In genomic region chr20:8971669-8972316, GRCh38 we compare ENCODE assay signal across 17 cellular contexts.
A peak's percentile ranks its signal among the peaks of the same experiment; 100 is the strongest.
DNase-seq lines count a peak whose midpoint lies in the region; ATAC-seq, FAIRE-seq and TF ChIP-seq lines count a peak whose summit lies in the region.
"Had no signal": no experiment of that assay in that cellular context is flagged by ENCODE, and none has a peak within 500 bp of the region (broad histone marks: within the 10 kb centered on the region; RNA-seq: fewer than 3 reads in every experiment).

No MANE protein-coding gene starts in this region.

- H3K4me2 ChIP-seq in endothelial cell of umbilical vein (ENCODE audit: insufficient read depth, low read length), result no peak overlapping the region

- H3K4me3 ChIP-seq in heart right ventricle (no peak overlapping the region), endothelial cell of umbilical vein (replicated peaks in 1 of 3; ENCODE audit: insufficient read depth in 1 of 3, low read depth in 1 of 3, low read length in 3 of 3) (no peak overlapping the region)
- H3K4me3 ChIP-seq: HAP-1 had no signal

- POLR2A ChIA-PET in endothelial cell of umbilical vein (lab: Charles Lee), result no interaction called here

- TF ChIP-seq CTCF in heart right ventricle (IDR thresholded peaks at IDR 0.05), result no peak
- no peak for TF ChIP-seq CTCF in endothelial cell of umbilical vein (IDR thresholded peaks at IDR 0.05; ENCODE audit: extremely low read depth in 1 of 2, insufficient read depth in 1 of 2, low read depth in 1 of 2, low read length in 2 of 2)
- TF ChIP-seq CTCF in nephron progenitor cell (IDR thresholded peaks at IDR 0.05), result no peak

- H3K4me1 ChIP-seq in heart right ventricle (peaks cover 0 to 50% (median 20%) of the 10 kb centered on the region in 9 donors), endothelial cell of umbilical vein (ENCODE audit: control insufficient read depth, extremely low read depth, insufficient read depth, low read length) (no peaks in the 10 kb centered on the region)

- H3K36me3 ChIP-seq in heart right ventricle (no peaks in the 10 kb centered on the region), endothelial cell of umbilical vein (ENCODE audit: control insufficient read depth in 2 of 2, extremely low read depth in 1 of 2, insufficient read depth in 2 of 2, low read length in 2 of 2) (no peaks in the 10 kb centered on the region)
- H3K36me3 ChIP-seq: HAP-1 had no signal

- TF ChIP-seq POLR2A in endothelial cell of umbilical vein (IDR thresholded peaks at IDR 0.05; ENCODE audit: low read depth, low read length), result no peak

- no peak overlapping the region for H3K4me3 Mint-ChIP-seq in nephron progenitor cell
- H3K4me3 Mint-ChIP-seq: B cell; CD4-positive, alpha-beta memory T cell had no signal

- H3K9me3 Mint-ChIP-seq in nephron progenitor cell, result peaks cover 19% of the 10 kb centered on the region

- H3K27ac Mint-ChIP-seq in nephron progenitor cell, result peak overlapping the region; percentile 40
- H3K27ac Mint-ChIP-seq: B cell; CD4-positive, alpha-beta memory T cell had no signal

- ATAC-seq in heart right ventricle (peak in 5 of 8 donors; percentile 18 to 75 (median 62)), Right ventricle myocardium inferior (no peak), esophagus mucosa (no peak)

- no TSS peak for BruUV-seq in endothelial cell of umbilical vein (replicated peaks; lab: Mats Ljungman, UMichigan)

- dilution Hi-C loops in endothelial cell of umbilical vein (cut with MboI; ENCODE audit: extremely low pct_ligation_motif_present, low sequenced_read_pairs), result no loop called here

- CTCF ChIA-PET in endothelial cell of umbilical vein (lab: Charles Lee), result interaction anchor here (3.6 kb wide), 1 partner anchor 118 kb away, joined by 10 read pairs; no protein-coding TSS in a partner anchor

- DNase-seq in heart right ventricle (no peak), Right ventricle myocardium inferior (ENCODE audit: missing footprints) (no peak), OCI-M1 (lab: John Stamatoyannopoulos, UW) (peak; percentile 7), endothelial cell of umbilical vein (ENCODE audit: low read depth, low spot score) (peak; percentile 40), nephron progenitor cell (no peak), hepatic stellate cell (ENCODE audit: low spot score) (no peak), DMS153 (lab: John Stamatoyannopoulos, UW) (no peak)
- DNase-seq: CD4-positive, alpha-beta memory T cell; DMS79 treated with DMSO at 0.1 percent for 48 hours; EL had no signal

- no peaks in the 10 kb centered on the region for H3K27me3 Mint-ChIP-seq in nephron progenitor cell (ENCODE audit: low read depth, poor library complexity)
- H3K27me3 Mint-ChIP-seq: B cell; CD4-positive, alpha-beta memory T cell had no signal

- no peaks in the 10 kb centered on the region for H3K9me1 ChIP-seq in endothelial cell of umbilical vein (replicated peaks; ENCODE audit: control insufficient read depth, extremely low read depth, insufficient read depth, low read length)

- H3K36me3 Mint-ChIP-seq in nephron progenitor cell (ENCODE audit: low read depth), result peaks cover 16% of the 10 kb centered on the region
- H3K36me3 Mint-ChIP-seq: CD4-positive, alpha-beta memory T cell had no signal

- H2AFZ ChIP-seq in endothelial cell of umbilical vein (ENCODE audit: low read depth, low read length), result no peak overlapping the region

- H3K27me3 ChIP-seq in heart right ventricle (no peaks in the 10 kb centered on the region), endothelial cell of umbilical vein (ENCODE audit: control insufficient read depth in 2 of 2, insufficient read depth in 2 of 2, low read length in 2 of 2) (no peaks in the 10 kb centered on the region)

- H3K27ac ChIP-seq in heart right ventricle (peak overlapping the region in 8 of 10 donors; percentile 7 to 70 (median 40)), endothelial cell of umbilical vein (ENCODE audit: insufficient read depth, low read depth, low read length) (no peak overlapping the region)
- H3K27ac ChIP-seq: C4-2B had no signal

- peaks cover 26% of the 10 kb centered on the region for H3K4me1 Mint-ChIP-seq in nephron progenitor cell
- H3K4me1 Mint-ChIP-seq: B cell; CD4-positive, alpha-beta memory T cell had no signal

- no peaks in the 10 kb centered on the region for H4K20me1 ChIP-seq in endothelial cell of umbilical vein (replicated peaks; ENCODE audit: control insufficient read depth, extremely low read depth, insufficient read depth, low read length)

- 58 to 64% methylated on average over 4 of the region's 4 CpGs for whole genome bisulfite sequencing in heart right ventricle, 2 donors

- H3K9me3 ChIP-seq in heart right ventricle, result peaks cover 0 to 4% (median 0%) of the 10 kb centered on the region in 11 donors
- H3K9me3 ChIP-seq in endothelial cell of umbilical vein (replicated peaks; ENCODE audit: control insufficient read depth, insufficient read depth, low read length), result no peaks in the 10 kb centered on the region
- H3K9me3 ChIP-seq: HAP-1 had no signal

- no peaks in the 10 kb centered on the region for H3K79me2 ChIP-seq in endothelial cell of umbilical vein (ENCODE audit: control insufficient read depth, insufficient read depth, low read length)

- H3K9ac ChIP-seq in endothelial cell of umbilical vein (replicated peaks; ENCODE audit: extremely low read depth, insufficient read depth, low read length), result no peak overlapping the region

- intact Hi-C loops in heart right ventricle (cut with DNase I) (no loop called here), Right ventricle myocardium inferior (cut with DNase I) (loop anchor here (10.0 kb wide), 2 partner anchors 117 to 373 kb away; no protein-coding TSS in a partner anchor), endothelial cell of umbilical vein (cut with micrococcal nuclease) (no loop called here)

- no peak for FAIRE-seq in endothelial cell of umbilical vein (lab: Jason Lieb, UNC)
- FAIRE-seq: G401.6, GM12891, H1 had no signal

TF ChIP-seq in endothelial cell of umbilical vein, 7 proteins besides CTCF, POLR2A, EP300 and RAD21:
- TF ChIP-seq MYC (IDR thresholded peaks at IDR 0.05; ENCODE audit: low read depth, low read length) (no peak), JUN (IDR thresholded peaks at IDR 0.05; ENCODE audit: borderline replicate concordance, insufficient read depth, insufficient read length, low read depth) (no peak), FOS (IDR thresholded peaks at IDR 0.05; ENCODE audit: borderline replicate concordance, insufficient read depth, low read length) (no peak)

Comparison
In these comparisons a context has a peak if more than half of its experiments do, and no peak if none do; other contexts are left out.
1. ATAC-seq: peak in heart right ventricle (5 of 8); none in Right ventricle myocardium inferior (single experiment) and esophagus mucosa (single experiment).
2. DNase-seq: peak in OCI-M1 (single experiment) and endothelial cell of umbilical vein (single experiment); none in heart right ventricle (0 of 2), Right ventricle myocardium inferior (single experiment), nephron progenitor cell (single experiment), hepatic stellate cell (single experiment) and DMS153 (single experiment).